In genomic region chr1:199226163-199226562, GRCh38 we compare ENCODE assay signal across 8 cellular contexts.
DNase-seq lines count a peak whose midpoint lies in the region; ATAC-seq and TF ChIP-seq lines count a peak whose summit lies in the region.

No MANE protein-coding gene starts in this region.

- no peak overlapping the region for H3K27ac ChIP-seq in lower lobe of right lung

- H3K36me3 Mint-ChIP-seq in activated T-cell treated with anti-CD3 and anti-CD28 coated beads, Interleukin-2, amount 50 U/mL, for 4 hours (ENCODE audit: insufficient read depth), result no peaks in the 10 kb centered on the region
- H3K36me3 Mint-ChIP-seq in natural killer cell treated with Interleukin-12 subunit alpha and Interleukin-12 subunit beta and Interleukin-15 and Interleukin-18, amount 100 ng/mL, for 72 hours, result peaks cover 13% of the 10 kb centered on the region

- no peaks in the 10 kb centered on the region for H3K9me3 ChIP-seq in lower lobe of right lung

- no peak overlapping the region for H3K4me3 ChIP-seq in lower lobe of right lung

- TF ChIP-seq CTCF in lower lobe of right lung (IDR thresholded peaks at IDR 0.05), result no peak

- no peaks in the 10 kb centered on the region for H3K36me3 ChIP-seq in lower lobe of right lung

- no peaks in the 10 kb centered on the region for H3K27me3 Mint-ChIP-seq in activated T-cell treated with anti-CD3 and anti-CD28 coated beads, Interleukin-2, amount 50 U/mL, for 4 hours (ENCODE audit: low read depth)
- H3K27me3 Mint-ChIP-seq in natural killer cell treated with Interleukin-12 subunit alpha and Interleukin-12 subunit beta and Interleukin-15 and Interleukin-18, amount 100 ng/mL, for 72 hours, result no peaks in the 10 kb centered on the region

- DNase-seq in activated T-cell treated with anti-CD3 and anti-CD28 coated beads, Interleukin-2, amount 50 U/mL, for 4 hours, result no peak
- peak; percentile 70 for DNase-seq in natural killer cell treated with Interleukin-12 subunit alpha and Interleukin-12 subunit beta and Interleukin-15 and Interleukin-18, amount 100 ng/mL, for 72 hours (ENCODE audit: low spot score)
- no peak for DNase-seq in lower lobe of right lung
- DNase-seq in DMS53 treated with DMSO at 0.1 percent for 48 hours (lab: John Stamatoyannopoulos, UW; ENCODE audit: unreplicated experiment), result no peak
- DNase-seq in mucosa of gallbladder (ENCODE audit: low spot score), result no peak

- H3K27me3 ChIP-seq in lower lobe of right lung (ENCODE audit: low read depth), result no peaks in the 10 kb centered on the region

- no peaks in the 10 kb centered on the region for H3K4me1 ChIP-seq in lower lobe of right lung

- ATAC-seq in GM18520 (IDR thresholded peaks at IDR 0.05; ENCODE audit: unreplicated experiment), result peak; percentile 82
- ATAC-seq in HG03135 (IDR thresholded peaks at IDR 0.05; ENCODE audit: unreplicated experiment), result peak; percentile 53
- ATAC-seq in activated T-cell treated with anti-CD3 and anti-CD28 coated beads, Interleukin-2, amount 50 U/mL, for 4 hours, result peak; percentile 96 to 97
- ATAC-seq in natural killer cell treated with Interleukin-12 subunit alpha and Interleukin-12 subunit beta and Interleukin-15 and Interleukin-18, amount 100 ng/mL, for 72 hours, result peak; percentile 97 to 98
- ATAC-seq in lower lobe of right lung, result no peak
- no peak for ATAC-seq in HG02623 (IDR thresholded peaks at IDR 0.05; ENCODE audit: unreplicated experiment)

- peaks cover 25% of the 10 kb centered on the region for H3K4me1 Mint-ChIP-seq in activated T-cell treated with anti-CD3 and anti-CD28 coated beads, Interleukin-2, amount 50 U/mL, for 4 hours (ENCODE audit: low read depth)
- peaks cover 15 to 16% of the 10 kb centered on the region in 2 donors for H3K4me1 Mint-ChIP-seq in natural killer cell treated with Interleukin-12 subunit alpha and Interleukin-12 subunit beta and Interleukin-15 and Interleukin-18, amount 100 ng/mL, for 72 hours (ENCODE audit: low read depth in 2 of 2)

- H3K9me3 Mint-ChIP-seq in activated T-cell treated with anti-CD3 and anti-CD28 coated beads, Interleukin-2, amount 50 U/mL, for 4 hours, result no peaks in the 10 kb centered on the region
- peaks cover 7% of the 10 kb centered on the region for H3K9me3 Mint-ChIP-seq in natural killer cell treated with Interleukin-12 subunit alpha and Interleukin-12 subunit beta and Interleukin-15 and Interleukin-18, amount 100 ng/mL, for 72 hours

- H3K4me3 Mint-ChIP-seq in activated T-cell treated with anti-CD3 and anti-CD28 coated beads, Interleukin-2, amount 50 U/mL, for 4 hours, result peak overlapping the region; percentile 6
- H3K4me3 Mint-ChIP-seq in natural killer cell treated with Interleukin-12 subunit alpha and Interleukin-12 subunit beta and Interleukin-15 and Interleukin-18, amount 100 ng/mL, for 72 hours, result peak overlapping the region; percentile 65

- intact Hi-C loops in lower lobe of right lung (cut with DNase I), result no loop called here

- peak overlapping the region; percentile 83 to 96 for H3K27ac Mint-ChIP-seq in natural killer cell treated with Interleukin-12 subunit alpha and Interleukin-12 subunit beta and Interleukin-15 and Interleukin-18, amount 100 ng/mL, for 72 hours

Comparison
In these comparisons a context has a peak if more than half of its experiments do, and no peak if none do; other contexts are left out.
1. ATAC-seq: peak in GM18520 (single experiment), HG03135 (single experiment), activated T-cell treated with anti-CD3 and anti-CD28 coated beads, Interleukin-2, amount 50 U/mL, for 4 hours (2 of 2) and natural killer cell treated with Interleukin-12 subunit alpha and Interleukin-12 subunit beta and Interleukin-15 and Interleukin-18, amount 100 ng/mL, for 72 hours (2 of 2); none in lower lobe of right lung (0 of 2) and HG02623 (single experiment).